ENCODE assay signal across 17 cellular contexts in the genomic region with DNA sequence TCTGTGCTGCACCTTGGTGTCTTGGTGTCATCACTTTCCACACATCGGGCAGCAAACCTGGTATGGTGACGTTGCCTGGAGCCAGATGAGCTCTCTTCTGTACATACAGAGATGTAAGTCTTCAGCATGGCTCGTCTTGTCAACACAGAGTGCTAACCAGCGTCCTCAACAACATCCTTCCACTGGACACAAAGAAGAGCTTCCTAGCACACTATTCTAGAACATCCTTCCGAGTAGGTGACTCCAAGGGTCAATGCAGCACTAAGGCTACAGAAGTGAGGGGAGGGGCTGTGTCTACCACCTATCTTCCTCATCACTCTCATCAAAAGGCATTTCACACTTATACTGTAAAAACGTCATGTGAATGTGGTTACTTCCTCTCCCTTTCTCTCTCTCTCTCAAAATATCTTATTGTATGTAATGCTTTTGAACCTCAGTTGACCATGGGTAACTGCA.
"Had no signal": no experiment of that assay in that cellular context is flagged by ENCODE, and none has a peak within 500 bp of the region (broad histone marks: within the 10 kb centered on the region; RNA-seq: fewer than 3 reads in every experiment).

No MANE protein-coding gene starts in this region.

- H3K36me3 Mint-ChIP-seq: activated naive CD8-positive, alpha-beta T cell treated with anti-CD3 and anti-CD28 coated beads for 36 hours; T-cell had no signal

- H3K9me3 ChIP-seq: esophagus squamous epithelium, left ventricle myocardium inferior, pancreas, thoracic aorta had no signal

- H3K36me3 ChIP-seq: esophagus squamous epithelium, left ventricle myocardium inferior, pancreas, thoracic aorta, WERI-Rb-1 had no signal

- DNase-seq: activated CD4-positive, alpha-beta T cell treated with anti-CD3 and anti-CD28 coated beads for 4 hours; activated gamma-delta T cell; activated naive CD8-positive, alpha-beta T cell treated with anti-CD3 and anti-CD28 coated beads for 36 hours; activated T-cell treated with anti-CD3 and anti-CD28 coated beads, Interleukin-2, amount 50 U/mL, for 4 hours; aorta; esophagus squamous epithelium; foreskin fibroblast; head of caudate nucleus; left ventricle myocardium inferior; mesenchymal stem cell; pancreas; stimulated activated CD4-positive, alpha-beta T cell treated with anti-CD3 and anti-CD28 coated beads, Interleukin-2, amount 100 ng/mL, for 48 hours; T1000; WERI-Rb-1 had no signal

- H3K4me1 ChIP-seq: pancreas had no signal

- H3K4me3 ChIP-seq: esophagus squamous epithelium, left ventricle myocardium inferior, pancreas, thoracic aorta had no signal

- H3K9me3 Mint-ChIP-seq: activated naive CD8-positive, alpha-beta T cell treated with anti-CD3 and anti-CD28 coated beads for 36 hours; activated T-cell treated with anti-CD3 and anti-CD28 coated beads, Interleukin-2, amount 50 U/mL, for 4 hours; stimulated activated naive CD8-positive, alpha-beta T cell treated with anti-CD3 and anti-CD28 coated beads, Interleukin-15, Interleukin-2, amounts not matched to agents 100 ng/mL and 50 ng/mL, for 24 hours; T-cell had no signal

- H3K4me3 Mint-ChIP-seq: activated naive CD8-positive, alpha-beta T cell treated with anti-CD3 and anti-CD28 coated beads for 36 hours; activated T-cell treated with anti-CD3 and anti-CD28 coated beads, Interleukin-2, amount 50 U/mL, for 4 hours; stimulated activated naive CD8-positive, alpha-beta T cell treated with anti-CD3 and anti-CD28 coated beads, Interleukin-15, Interleukin-2, amounts not matched to agents 100 ng/mL and 50 ng/mL, for 24 hours; T-cell had no signal

- H3K27me3 ChIP-seq: esophagus squamous epithelium, pancreas had no signal

- ATAC-seq: activated T-cell treated with anti-CD3 and anti-CD28 coated beads, Interleukin-2, amount 50 U/mL, for 4 hours; pancreas had no signal

- H3K27me3 Mint-ChIP-seq: stimulated activated naive CD8-positive, alpha-beta T cell treated with anti-CD3 and anti-CD28 coated beads, Interleukin-15, Interleukin-2, amounts not matched to agents 100 ng/mL and 50 ng/mL, for 24 hours had no signal

- H3K27ac Mint-ChIP-seq: activated naive CD8-positive, alpha-beta T cell treated with anti-CD3 and anti-CD28 coated beads for 36 hours; stimulated activated naive CD8-positive, alpha-beta T cell treated with anti-CD3 and anti-CD28 coated beads, Interleukin-15, Interleukin-2, amounts not matched to agents 100 ng/mL and 50 ng/mL, for 24 hours; T-cell had no signal

- H3K27ac ChIP-seq: esophagus squamous epithelium, left ventricle myocardium inferior, pancreas, thoracic aorta, WERI-Rb-1 had no signal
